In the genomic region with DNA sequence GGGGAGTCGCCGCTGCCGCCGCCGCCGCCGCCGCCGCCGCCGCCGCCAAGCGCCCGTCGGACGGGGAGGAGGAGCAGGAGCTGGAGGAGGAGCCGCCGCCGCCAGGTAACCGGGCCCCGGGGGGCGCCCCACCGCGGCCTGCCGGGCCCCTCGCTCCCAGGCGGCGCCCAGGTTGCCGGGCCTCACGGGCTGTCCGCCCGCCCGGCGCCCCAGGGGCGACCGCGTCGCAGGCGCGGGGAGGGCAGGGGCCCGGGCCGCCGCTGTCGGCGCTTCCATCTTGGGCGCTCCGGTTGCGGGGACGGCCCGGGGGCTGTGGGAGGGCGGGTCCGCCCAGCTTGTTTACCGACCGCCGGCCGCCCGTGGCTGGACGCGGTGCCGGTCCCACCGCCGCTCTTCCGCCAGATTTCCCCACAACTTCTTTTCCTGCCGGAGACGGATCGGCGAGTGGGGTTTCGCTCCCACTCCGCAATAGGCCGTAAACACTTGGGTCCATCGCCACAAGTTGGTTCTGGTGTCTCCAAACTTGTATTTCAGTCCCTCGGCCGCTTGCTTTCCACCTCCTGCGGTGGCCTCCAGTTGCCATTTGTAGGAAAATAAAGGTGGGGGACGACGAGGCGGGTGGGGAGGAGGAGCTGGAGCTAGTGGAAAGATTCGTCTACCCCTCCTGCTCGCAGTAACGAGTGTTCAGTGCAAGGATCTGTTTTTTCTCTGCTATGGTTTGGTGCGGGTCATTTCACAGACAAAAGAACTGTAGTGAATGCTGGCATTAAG, we compare ENCODE assay signal across 8 cellular contexts. TPM values are rescaled to one million over a fixed set of nuclear protein-coding genes. Genes with fewer than 3 reads are reported as not detected.
DNase-seq lines count a peak whose midpoint lies in the region; ATAC-seq lines count a peak whose summit lies in the region.

No MANE protein-coding gene starts in this region.

- peak overlapping the region; percentile 89 to 97 for H3K18ac ChIP-seq in mesenchymal stem cell (ENCODE audit: low read depth in 1 of 2, low read length in 2 of 2)

- peak overlapping the region; percentile 94 for H2BK15ac ChIP-seq in mesenchymal stem cell (ENCODE audit: low read depth, poor library complexity, severe bottlenecking)

- H3K14ac ChIP-seq in mesenchymal stem cell (ENCODE audit: low read length in 2 of 2): peak overlapping the region; percentile 74 to 93

- H3K23ac ChIP-seq in mesenchymal stem cell (ENCODE audit: low read length in 2 of 2): peak overlapping the region; percentile 20 to 72

- no peaks in the 10 kb centered on the region for H3K9me3 Mint-ChIP-seq in activated CD4-positive, alpha-beta T cell treated with anti-CD3 and anti-CD28 coated beads, Interleukin-2, amount 10 ng/mL, durations not matched to agents 7 days and 5 days

- peak overlapping the region; percentile 13 to 98 for H3K4ac ChIP-seq in mesenchymal stem cell (ENCODE audit: low read depth in 1 of 2, low read length in 2 of 2)

- POLR2A ChIA-PET in activated CD4-positive, alpha-beta T cell treated with anti-CD3 and anti-CD28 coated beads, Interleukin-2, amount 10 ng/mL, durations not matched to agents 7 days and 5 days (lab: Charles Lee): no interaction called here

- peak overlapping the region; percentile 99 for H3K4me3 ChIP-seq in Karpas-422 (ENCODE audit: low read length)
- peak overlapping the region; percentile 93 for H3K4me3 ChIP-seq in ectodermal cell (ENCODE audit: insufficient read depth, low read depth, low read length)
- H3K4me3 ChIP-seq in mesenchymal stem cell (ENCODE audit: insufficient read depth in 1 of 2, low read depth in 1 of 2, low read length in 2 of 2): peak overlapping the region; percentile 92 to 98

- H2AFZ ChIP-seq in Karpas-422 (ENCODE audit: low read length) (no peak overlapping the region), mesenchymal stem cell (ENCODE audit: low read depth, low read length) (peak overlapping the region; percentile 69)

- peaks cover 2% of the 10 kb centered on the region for H3K79me1 ChIP-seq in mesenchymal stem cell (replicated peaks; ENCODE audit: low read length, poor library complexity, severe bottlenecking)

- H2BK5ac ChIP-seq in mesenchymal stem cell (ENCODE audit: low read depth, low read length, poor library complexity, severe bottlenecking): peak overlapping the region; percentile 80

- H4K91ac ChIP-seq in mesenchymal stem cell (ENCODE audit: low read length): peak overlapping the region; percentile 80

- CTCF ChIA-PET in activated CD4-positive, alpha-beta T cell treated with anti-CD3 and anti-CD28 coated beads, Interleukin-2, amount 10 ng/mL, durations not matched to agents 7 days and 5 days (lab: Charles Lee): interaction anchor here (1.0 kb wide), 1 partner anchor 9 kb away, joined by 3 read pairs; no protein-coding TSS in a partner anchor

- no peaks in the 10 kb centered on the region for H3K36me3 Mint-ChIP-seq in activated CD4-positive, alpha-beta T cell treated with anti-CD3 and anti-CD28 coated beads, Interleukin-2, amount 10 ng/mL, durations not matched to agents 7 days and 5 days (ENCODE audit: low read depth)

- H3K79me2 ChIP-seq in Karpas-422 (ENCODE audit: low read length): peaks cover 49% of the 10 kb centered on the region

- H3K27ac Mint-ChIP-seq in activated CD4-positive, alpha-beta T cell treated with anti-CD3 and anti-CD28 coated beads, Interleukin-2, amount 10 ng/mL, durations not matched to agents 7 days and 5 days: peak overlapping the region; percentile 97

- H3K9ac ChIP-seq in Karpas-422 (ENCODE audit: low read length): peak overlapping the region; percentile 90
- H3K9ac ChIP-seq in mesenchymal stem cell (ENCODE audit: low read length): peak overlapping the region; percentile 100

- peak overlapping the region; percentile 92 for H3K4me2 ChIP-seq in Karpas-422 (ENCODE audit: low read depth, low read length, poor library complexity, severe bottlenecking)
- H3K4me2 ChIP-seq in mesenchymal stem cell (ENCODE audit: low read length, poor library complexity, severe bottlenecking): peak overlapping the region; percentile 84

- 0 to 1% methylated on average over 81 of the region's 81 CpGs for WGBS in ectodermal cell, 2 experiments
- WGBS in mesenchymal stem cell: under 1% methylated on average over 58 of the region's 81 CpGs

- H3K36me3 ChIP-seq in Karpas-422 (ENCODE audit: insufficient read depth, low read length) (no peaks in the 10 kb centered on the region; the same call in 1 of the 2 replicates), ectodermal cell (ENCODE audit: control insufficient read depth, insufficient read depth, low read length) (no peaks in the 10 kb centered on the region), mesenchymal stem cell (ENCODE audit: control insufficient read depth in 1 of 2, insufficient read depth in 2 of 2, low read depth in 1 of 2, low read length in 2 of 2) (peaks cover 0 to under 1% of the 10 kb centered on the region in 2 experiments)

- H3K27ac ChIP-seq in Karpas-422 (ENCODE audit: low read length): peak overlapping the region; percentile 67
- peak overlapping the region; percentile 79 for H3K27ac ChIP-seq in ectodermal cell (ENCODE audit: insufficient read depth, low read depth, low read length, poor library complexity, severe bottlenecking)
- peak overlapping the region; percentile 90 for H3K27ac ChIP-seq in mesenchymal stem cell (ENCODE audit: low read length, poor library complexity, severe bottlenecking)

- peak; percentile 59 for DNase-seq in ELF-1 (ENCODE audit: low read depth, low spot score)
- peak; percentile 64 for DNase-seq in Karpas-422
- peak; percentile 41 for DNase-seq in activated CD4-positive, alpha-beta T cell treated with anti-CD3 and anti-CD28 coated beads, Interleukin-2, amount 10 ng/mL, durations not matched to agents 7 days and 5 days
- peak; percentile 78 for DNase-seq in mesenchymal stem cell
- DNase-seq in stimulated activated CD8-positive, alpha-beta memory T cell treated with anti-CD3 and anti-CD28 coated beads, Interleukin-4, amount 100 ng/mL, for 4 hours (ENCODE audit: low read depth in 2 of 2, low spot score in 1 of 2): peak; percentile 9 to 10
- no peak for DNase-seq in NCI-H1092 (lab: John Stamatoyannopoulos, UW)

- H4K8ac ChIP-seq in mesenchymal stem cell (ENCODE audit: low read length): peak overlapping the region; percentile 88

- H3K27me3 Mint-ChIP-seq in activated CD4-positive, alpha-beta T cell treated with anti-CD3 and anti-CD28 coated beads, Interleukin-2, amount 10 ng/mL, durations not matched to agents 7 days and 5 days: peaks cover 3% of the 10 kb centered on the region

- H3K9me2 ChIP-seq in Karpas-422 (replicated peaks; ENCODE audit: insufficient read depth, low read length): no peaks in the 10 kb centered on the region

- peak; percentile 14 for ATAC-seq in GM21717 (IDR thresholded peaks at IDR 0.05; ENCODE audit: unreplicated experiment)

- H3K4me1 Mint-ChIP-seq in activated CD4-positive, alpha-beta T cell treated with anti-CD3 and anti-CD28 coated beads, Interleukin-2, amount 10 ng/mL, durations not matched to agents 7 days and 5 days: peaks cover 35% of the 10 kb centered on the region

- H2BK12ac ChIP-seq in mesenchymal stem cell (ENCODE audit: low read length in 2 of 2): peak overlapping the region in 1 of 2 experiments; percentile 63

- H3K4me1 ChIP-seq in Karpas-422 (ENCODE audit: low read length): peaks cover 33% of the 10 kb centered on the region
- H3K4me1 ChIP-seq in ectodermal cell (ENCODE audit: control insufficient read depth, insufficient read depth, low read length): peaks cover 7% of the 10 kb centered on the region
- peaks cover 4% of the 10 kb centered on the region for H3K4me1 ChIP-seq in mesenchymal stem cell (ENCODE audit: control insufficient read depth, insufficient read depth, low read depth, low read length)

- peak overlapping the region; percentile 99 for H2BK120ac ChIP-seq in mesenchymal stem cell (ENCODE audit: low read depth, low read length)

- H3K27me3 ChIP-seq in Karpas-422 (ENCODE audit: low read length): no peaks in the 10 kb centered on the region
- no peaks in the 10 kb centered on the region for H3K27me3 ChIP-seq in ectodermal cell (ENCODE audit: control insufficient read depth, insufficient read depth, low read length, poor library complexity, severe bottlenecking)
- H3K27me3 ChIP-seq in mesenchymal stem cell (ENCODE audit: control insufficient read depth in 1 of 2, insufficient read depth in 1 of 2, low read length in 2 of 2): no peaks in the 10 kb centered on the region

- H4K20me1 ChIP-seq in Karpas-422 (ENCODE audit: insufficient read depth, low read depth, low read length): peaks cover 12% of the 10 kb centered on the region

- H3K9me3 ChIP-seq in Karpas-422 (ENCODE audit: low read length) (no peaks in the 10 kb centered on the region), ectodermal cell (ENCODE audit: control insufficient read depth, low read length) (no peaks in the 10 kb centered on the region), mesenchymal stem cell (ENCODE audit: control insufficient read depth, low read length) (no peaks in the 10 kb centered on the region)

- no peak overlapping the region for H2AK5ac ChIP-seq in mesenchymal stem cell (ENCODE audit: low read length, severe bottlenecking)

- H3K4me3 Mint-ChIP-seq in activated CD4-positive, alpha-beta T cell treated with anti-CD3 and anti-CD28 coated beads, Interleukin-2, amount 10 ng/mL, durations not matched to agents 7 days and 5 days: peak overlapping the region; percentile 87

RNA-seq across cellular contexts. Expression of a gene that starts 24.6 kb away (rescaled TPM):
- total RNA-seq in Karpas-422 (2014; rRNA removed; shearing (Covaris generic); ENCODE audit: low replicate concordance): 12.3 and 13.1 TPM in 2 replicates
- 10 to 100 TPM; 10.1 to 11.1 TPM for total RNA-seq in activated CD4-positive, alpha-beta T cell treated with anti-CD3 and anti-CD28 coated beads, Interleukin-2, amount 10 ng/mL, durations not matched to agents 7 days and 5 days
- polyA plus RNA-seq in ectodermal cell (2013, experiment 1 of 4): 14.9 TPM
- 15.9 TPM for polyA plus RNA-seq in ectodermal cell (2013, experiment 2 of 4)
- 11.6 TPM for polyA plus RNA-seq in ectodermal cell (2013, experiment 3 of 4)
- polyA plus RNA-seq in ectodermal cell (2013, experiment 4 of 4): 13.1 TPM
- 17.5 TPM for polyA plus RNA-seq in mesenchymal stem cell (2013, experiment 1 of 2)
- polyA plus RNA-seq in mesenchymal stem cell (2013, experiment 2 of 2): 18.6 TPM
